Comparison of ENCODE assay signal across 1 cellular context in genomic region chr17:78933025-78933958, GRCh38.
TF ChIP-seq lines count a peak whose summit lies in the region.

No MANE protein-coding gene starts in this region.

TF ChIP-seq in HepG2, 621 proteins besides CTCF, POLR2A, EP300 and RAD21 (continued from another document and continues in another):
- no peak for TF ChIP-seq ZBTB14 (CRISPR knock-in tag; IDR thresholded peaks at IDR 0.05)
- peak; percentile 96 for TF ChIP-seq ZFP36 (IDR thresholded peaks at IDR 0.05; ENCODE audit: borderline replicate concordance, low read depth, low read length, partially characterized antibody)
- TF ChIP-seq NR0B2 (CRISPR knock-in tag; IDR thresholded peaks at IDR 0.05): no peak
- peak; percentile 74; the same call in 1 of the 2 replicates for TF ChIP-seq FOXK1 (CRISPR knock-in tag; IDR thresholded peaks at IDR 0.05; ENCODE audit: borderline replicate concordance, low read depth)
- peak; percentile 22 for TF ChIP-seq ASH2L (IDR thresholded peaks at IDR 0.05; ENCODE audit: insufficient read length, low read depth, low read length)
- TF ChIP-seq RBM39 (IDR thresholded peaks at IDR 0.05; ENCODE audit: low read depth, low read length, poor library complexity, severe bottlenecking): no peak
- no peak for TF ChIP-seq ZNF558 (CRISPR knock-in tag; IDR thresholded peaks at IDR 0.05; ENCODE audit: borderline replicate concordance)
- TF ChIP-seq HNF1B (CRISPR knock-in tag; IDR thresholded peaks at IDR 0.05): peak; percentile 60
- peak; percentile 43; the same call in 1 of the 2 replicates for TF ChIP-seq ZFX (CRISPR knock-in tag; IDR thresholded peaks at IDR 0.05; ENCODE audit: low read depth)
- peak; percentile 42; the same call in 1 of the 2 replicates for TF ChIP-seq BHLHE40 (IDR thresholded peaks at IDR 0.05; ENCODE audit: low read length)
- TF ChIP-seq XRCC5 (optimal IDR thresholded peaks at IDR 0.05; ENCODE audit: low read length): peak; percentile 52
- TF ChIP-seq ZNF691 (CRISPR knock-in tag; IDR thresholded peaks at IDR 0.05; ENCODE audit: borderline replicate concordance, low read depth): no peak; the same call in none of the 2 replicates
- TF ChIP-seq RCOR2 (CRISPR knock-in tag; IDR thresholded peaks at IDR 0.05): peak; percentile 49; the same call in 1 of the 2 replicates
- peak; percentile 51; the same call in 1 of the 2 replicates for TF ChIP-seq HDAC2 (CRISPR knock-in tag; IDR thresholded peaks at IDR 0.05)
- peak; percentile 83 for TF ChIP-seq RARA (CRISPR knock-in tag; IDR thresholded peaks at IDR 0.05)
- TF ChIP-seq GABPB1 (CRISPR knock-in tag; IDR thresholded peaks at IDR 0.05): peak; percentile 51
- peak; percentile 68; the same call in 1 of the 2 replicates for TF ChIP-seq DNMT3B (CRISPR knock-in tag; conservative IDR thresholded peaks at IDR 0.05)
- TF ChIP-seq NFE2L1 (CRISPR knock-in tag; IDR thresholded peaks at IDR 0.05; ENCODE audit: borderline replicate concordance): 0 out of 2 replicates have a peak, but pooled peaks have one; percentile 66
- peak; percentile 70 for TF ChIP-seq KDM2A (CRISPR knock-in tag; IDR thresholded peaks at IDR 0.05; ENCODE audit: borderline replicate concordance, low read depth)
- peak; percentile 92 for TF ChIP-seq FOXA3 (CRISPR knock-in tag; IDR thresholded peaks at IDR 0.05)
- TF ChIP-seq SALL1 (CRISPR knock-in tag; IDR thresholded peaks at IDR 0.05): peak; percentile 68
- TF ChIP-seq ZNF782 (CRISPR knock-in tag; IDR thresholded peaks at IDR 0.05; ENCODE audit: borderline replicate concordance): no peak
- no peak for TF ChIP-seq FOXA1 (IDR thresholded peaks at IDR 0.05)
- TF ChIP-seq FOXA1 (CRISPR knock-in tag; IDR thresholded peaks at IDR 0.05): peak; percentile 88
- TF ChIP-seq MXI1 (IDR thresholded peaks at IDR 0.05; ENCODE audit: borderline replicate concordance, low read depth, low read length): peak; percentile 52; the same call in 1 of the 3 replicates
- peak; percentile 72; the same call in 1 of the 2 replicates for TF ChIP-seq ZNF350 (CRISPR knock-in tag; IDR thresholded peaks at IDR 0.05; ENCODE audit: borderline replicate concordance, low read depth)
- TF ChIP-seq ZNF687 (CRISPR knock-in tag; IDR thresholded peaks at IDR 0.05): peak; percentile 86
- 0 out of 2 replicates have a peak, but pooled peaks have one; percentile 60 for TF ChIP-seq DZIP1 (CRISPR knock-in tag; IDR thresholded peaks at IDR 0.05)
- peak; percentile 92 for TF ChIP-seq SAP130 (CRISPR knock-in tag; IDR thresholded peaks at IDR 0.05; ENCODE audit: low read depth)
- TF ChIP-seq MXD3 (CRISPR knock-in tag; IDR thresholded peaks at IDR 0.05): 0 out of 2 replicates have a peak, but pooled peaks have one; percentile 1
- peak; percentile 91 for TF ChIP-seq JUND (CRISPR knock-in tag; IDR thresholded peaks at IDR 0.05)
- no peak for TF ChIP-seq HOXD1 (CRISPR knock-in tag; IDR thresholded peaks at IDR 0.05)
- no peak for TF ChIP-seq MTERF4 (CRISPR knock-in tag; IDR thresholded peaks at IDR 0.05)
- 0 out of 2 replicates have a peak, but pooled peaks have one; percentile 21 for TF ChIP-seq ELF1 (CRISPR knock-in tag; IDR thresholded peaks at IDR 0.05)
- TF ChIP-seq CBX2 (IDR thresholded peaks at IDR 0.05; ENCODE audit: low read depth, low read length): no peak
- no peak for TF ChIP-seq CBX2 (CRISPR knock-in tag; IDR thresholded peaks at IDR 0.05; ENCODE audit: low read depth)
- peak; percentile 53; the same call in 1 of the 2 replicates for TF ChIP-seq TGIF2 (CRISPR knock-in tag; IDR thresholded peaks at IDR 0.05)
- TF ChIP-seq ISL2 (CRISPR knock-in tag; IDR thresholded peaks at IDR 0.05): no peak
- no peak for TF ChIP-seq GABPA (IDR thresholded peaks at IDR 0.05; ENCODE audit: low read depth, low read length)
- TF ChIP-seq GABPA (CRISPR knock-in tag; IDR thresholded peaks at IDR 0.05; ENCODE audit: low read depth): peak; percentile 26; the same call in 1 of the 2 replicates
- peak; percentile 1 for TF ChIP-seq HNRNPLL (IDR thresholded peaks at IDR 0.05; ENCODE audit: low read depth, low read length, poor library complexity, severe bottlenecking)
- peak; percentile 71; the same call in 1 of the 2 replicates for TF ChIP-seq ZNF138 (CRISPR knock-in tag; IDR thresholded peaks at IDR 0.05; ENCODE audit: low read depth)
- TF ChIP-seq ZNF274 (CRISPR knock-in tag; IDR thresholded peaks at IDR 0.05): peak; percentile 84
- 0 out of 2 replicates have a peak, but pooled peaks have one; percentile 9 for TF ChIP-seq POGZ (CRISPR knock-in tag; IDR thresholded peaks at IDR 0.05)
- 0 out of 2 replicates have a peak, but pooled peaks have one; percentile 23 for TF ChIP-seq KDM6A (CRISPR knock-in tag; IDR thresholded peaks at IDR 0.05; ENCODE audit: low read depth)
- TF ChIP-seq CREM (IDR thresholded peaks at IDR 0.05): peak; percentile 49
- TF ChIP-seq CREM (CRISPR knock-in tag; IDR thresholded peaks at IDR 0.05): no peak
- TF ChIP-seq ATF7 (IDR thresholded peaks at IDR 0.05): peak; percentile 70
- peak; percentile 33; the same call in 1 of the 2 replicates for TF ChIP-seq ATF7 (CRISPR knock-in tag; IDR thresholded peaks at IDR 0.05)
- TF ChIP-seq IKZF4 (CRISPR knock-in tag; IDR thresholded peaks at IDR 0.05; ENCODE audit: borderline replicate concordance, low read depth, not compliant biosample characterization): no peak
- TF ChIP-seq SIN3A (IDR thresholded peaks at IDR 0.05; ENCODE audit: borderline replicate concordance, low read depth, low read length): no peak
- 0 out of 2 replicates have a peak, but pooled peaks have one; percentile 18 for TF ChIP-seq ZNF3 (CRISPR knock-in tag; IDR thresholded peaks at IDR 0.05)
